8 cellular contexts compared by ENCODE assay signal in the genomic region with DNA sequence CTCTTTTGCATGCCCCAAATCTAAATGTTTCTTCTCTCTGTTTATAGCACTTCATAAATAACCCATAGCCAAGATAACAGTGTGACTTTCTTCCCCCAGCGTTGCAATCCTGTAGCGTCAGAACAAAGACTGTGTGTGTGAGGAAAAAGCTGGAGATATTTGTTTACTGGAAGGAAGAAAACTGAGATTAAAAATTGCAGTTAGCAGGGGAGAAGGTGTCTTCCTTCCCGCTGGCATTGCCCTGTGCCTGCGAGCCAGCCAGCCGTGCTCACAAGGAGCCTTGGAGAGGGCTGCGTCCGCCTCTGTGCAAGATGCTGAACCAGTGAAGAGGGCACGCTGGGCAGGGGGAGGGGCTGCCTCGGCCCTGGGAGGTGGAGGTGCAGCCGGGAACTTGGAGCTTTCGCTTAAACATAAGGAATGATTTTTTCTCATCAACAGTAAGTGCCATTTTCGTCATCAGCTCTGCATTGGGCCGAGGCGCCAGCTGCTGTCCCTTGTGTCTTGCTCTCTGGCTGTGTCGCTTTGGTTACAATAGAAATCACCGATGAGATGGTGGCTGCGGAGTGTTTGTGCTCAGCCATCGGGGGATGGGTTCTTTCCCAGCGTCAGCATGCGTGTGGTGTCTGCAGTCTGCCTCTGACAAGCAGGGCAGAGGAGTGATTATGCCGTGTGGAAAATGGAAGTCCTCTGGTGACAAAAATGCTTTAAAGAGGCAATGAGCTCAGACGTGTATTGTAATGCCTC.
DNase-seq lines count a peak whose midpoint lies in the region; FAIRE-seq and TF ChIP-seq lines count a peak whose summit lies in the region.

No MANE protein-coding gene starts in this region.

- intact Hi-C loops in tibial artery (cut with DNase I; ENCODE audit: low total_unique reads) = no loop called here

- DNase-seq in D721Med (ENCODE audit: insufficient read length, low spot score) = no peak
- peak; percentile 22 for DNase-seq in HCEC 1CT
- peak; percentile 62 for DNase-seq in NCI-H526 treated with DMSO at 0.1 percent for 48 hours (lab: John Stamatoyannopoulos, UW)
- DNase-seq in ecto neural progenitor cell (ENCODE audit: low spot score) = peak; percentile 79
- DNase-seq in mesendoderm = peak; percentile 83
- DNase-seq in tibial artery = no peak
- DNase-seq in GM10248 (ENCODE audit: extremely low spot score) = no peak
- DNase-seq in NCI-H1048 (lab: John Stamatoyannopoulos, UW) = no peak

- no peaks in the 10 kb centered on the region for H3K4me1 ChIP-seq in mesendoderm (ENCODE audit: control insufficient read depth, low read depth, low read length)
- H3K4me1 ChIP-seq in tibial artery = peaks cover 0 to 11% (median 6%) of the 10 kb centered on the region in 4 donors

- H3K27ac ChIP-seq in mesendoderm (ENCODE audit: low read depth, low read length) = no peak overlapping the region
- H3K27ac ChIP-seq in tibial artery = no peak overlapping the region

- no peak overlapping the region for H2AK5ac ChIP-seq in mesendoderm (ENCODE audit: low read length)

- H4K8ac ChIP-seq in mesendoderm (ENCODE audit: low read depth, low read length) = no peak overlapping the region

- H2BK5ac ChIP-seq in mesendoderm (ENCODE audit: low read length) = no peak overlapping the region

- TF ChIP-seq CTCF in D721Med (IDR thresholded peaks at IDR 0.05; ENCODE audit: insufficient read depth, missing control alignments) = no peak
- no peak for TF ChIP-seq CTCF in tibial artery (IDR thresholded peaks at IDR 0.05)
- no peak for TF ChIP-seq CTCF in GM10248 (IDR thresholded peaks at IDR 0.05; ENCODE audit: control extremely low read depth, extremely low read depth, low read depth, missing control alignments)

- POLR2A ChIA-PET in GM10248 (lab: Yijun Ruan, JAX) = no interaction called here

- no peak overlapping the region for H4K5ac ChIP-seq in mesendoderm (ENCODE audit: low read length)

- H3K79me1 ChIP-seq in mesendoderm (ENCODE audit: low read length) = no peaks in the 10 kb centered on the region

- WGBS in mesendoderm (ENCODE audit: extremely low coverage, insufficient coverage, low lambda C conversion rate) = no CpG with 5 or more reads among the region's 22 CpGs

- no peak overlapping the region for H3K4ac ChIP-seq in mesendoderm (ENCODE audit: low read depth, low read length)

- peak overlapping the region; percentile 72 for H3K4me2 ChIP-seq in mesendoderm (ENCODE audit: low read length)

- no peak overlapping the region for H2BK15ac ChIP-seq in mesendoderm (replicated peaks; ENCODE audit: low read depth)

- peak overlapping the region; percentile 78 for H3K56ac ChIP-seq in mesendoderm (ENCODE audit: low read length)

- no peak overlapping the region for H2BK120ac ChIP-seq in mesendoderm (ENCODE audit: low read depth, low read length)

- peak; percentile 35 for FAIRE-seq in D721Med (lab: Jason Lieb, UNC)

- CTCF ChIA-PET in GM10248 (lab: Yijun Ruan, JAX) = no interaction called here

- no peaks in the 10 kb centered on the region for H3K9me3 ChIP-seq in tibial artery

- no peak overlapping the region for H3K18ac ChIP-seq in mesendoderm (ENCODE audit: low read length)

- no peak overlapping the region for H3K4me3 ChIP-seq in mesendoderm (ENCODE audit: low read length)
- H3K4me3 ChIP-seq in tibial artery = peak overlapping the region; percentile 24

- no peaks in the 10 kb centered on the region for H3K79me2 ChIP-seq in mesendoderm (ENCODE audit: control insufficient read depth, insufficient read depth, low read length)

- H3K27me3 ChIP-seq in mesendoderm (ENCODE audit: insufficient read depth, low read length, poor library complexity) (no peaks in the 10 kb centered on the region), tibial artery (no peaks in the 10 kb centered on the region)

- H3K36me3 ChIP-seq in mesendoderm (ENCODE audit: control insufficient read depth, insufficient read depth, low read length) = no peaks in the 10 kb centered on the region
- peaks cover 0 to 21% (median 5%) of the 10 kb centered on the region in 3 donors for H3K36me3 ChIP-seq in tibial artery

- H3K23ac ChIP-seq in mesendoderm (ENCODE audit: low read length) = no peak overlapping the region

- peak overlapping the region; percentile 52 for H3K9ac ChIP-seq in mesendoderm (ENCODE audit: low read length)

Comparison
In these comparisons a context has a peak if more than half of its experiments do, and no peak if none do; other contexts are left out.
1. DNase-seq: peak in HCEC 1CT (single experiment), NCI-H526 treated with DMSO at 0.1 percent for 48 hours (single experiment), ecto neural progenitor cell (single experiment) and mesendoderm (single experiment); none in D721Med (single experiment), tibial artery (0 of 2), GM10248 (single experiment) and NCI-H1048 (single experiment).